Comparison of ENCODE assay signal across 25 cellular contexts in genomic region chr4:126821152-126821551, GRCh38.
"Had no signal": no experiment of that assay in that cellular context is flagged by ENCODE, and none has a peak within 500 bp of the region (broad histone marks: within the 10 kb centered on the region; RNA-seq: fewer than 3 reads in every experiment).

No MANE protein-coding gene starts in this region.

- H3K4me3 ChIP-seq: colonic mucosa, dorsolateral prefrontal cortex, esophagus squamous epithelium, gastroesophageal sphincter, heart left ventricle, hepatocyte, left lung, lower lobe of right lung had no signal

- H3K4me1 ChIP-seq: colonic mucosa, esophagus squamous epithelium, gastroesophageal sphincter, heart left ventricle, left lung, lower lobe of right lung had no signal

- H3K4me1 Mint-ChIP-seq: endodermal cell; immature natural killer cell; mesothelial cell of epicardium; naive thymus-derived CD4-positive, alpha-beta T cell had no signal

- H3K27ac Mint-ChIP-seq: effector memory CD8-positive, alpha-beta T cell; endodermal cell; immature natural killer cell; mesothelial cell of epicardium; naive thymus-derived CD4-positive, alpha-beta T cell had no signal

- H3K27ac ChIP-seq: colonic mucosa, dorsolateral prefrontal cortex, epithelial cell of prostate, esophagus squamous epithelium, gastroesophageal sphincter, heart left ventricle, hepatocyte, left lung, lower lobe of right lung had no signal

- H3K27me3 ChIP-seq: colonic mucosa, dorsolateral prefrontal cortex, gastroesophageal sphincter, heart left ventricle, hepatocyte, left lung had no signal

- H3K27me3 Mint-ChIP-seq: effector memory CD8-positive, alpha-beta T cell; naive thymus-derived CD4-positive, alpha-beta T cell had no signal

- H3K36me3 ChIP-seq: colonic mucosa, esophagus squamous epithelium, gastroesophageal sphincter, heart left ventricle, left lung, lower lobe of right lung had no signal

- H3K36me3 Mint-ChIP-seq: immature natural killer cell; mesothelial cell of epicardium; naive thymus-derived CD4-positive, alpha-beta T cell had no signal

- H3K4me3 Mint-ChIP-seq: effector memory CD8-positive, alpha-beta T cell; endodermal cell; immature natural killer cell; mesothelial cell of epicardium; naive thymus-derived CD4-positive, alpha-beta T cell had no signal

- FAIRE-seq: endometrium had no signal

- H3K9me3 ChIP-seq: colonic mucosa, gastroesophageal sphincter, lower lobe of right lung had no signal

- DNase-seq: colonic mucosa; dermis blood vessel endothelial cell; dorsolateral prefrontal cortex; effector CD4-positive, alpha-beta T cell; effector memory CD8-positive, alpha-beta T cell; endodermal cell; erythroblast; esophagus squamous epithelium; foreskin fibroblast; foreskin melanocyte; heart left ventricle; hypothalamus; immature natural killer cell; islet precursor cell; left cardiac atrium; left lung; left ventricle myocardium superior; lower lobe of right lung; mesenchymal stem cell; naive thymus-derived CD4-positive, alpha-beta T cell had no signal
